Comparison of ENCODE assay signal across 8 cellular contexts in the genomic region with DNA sequence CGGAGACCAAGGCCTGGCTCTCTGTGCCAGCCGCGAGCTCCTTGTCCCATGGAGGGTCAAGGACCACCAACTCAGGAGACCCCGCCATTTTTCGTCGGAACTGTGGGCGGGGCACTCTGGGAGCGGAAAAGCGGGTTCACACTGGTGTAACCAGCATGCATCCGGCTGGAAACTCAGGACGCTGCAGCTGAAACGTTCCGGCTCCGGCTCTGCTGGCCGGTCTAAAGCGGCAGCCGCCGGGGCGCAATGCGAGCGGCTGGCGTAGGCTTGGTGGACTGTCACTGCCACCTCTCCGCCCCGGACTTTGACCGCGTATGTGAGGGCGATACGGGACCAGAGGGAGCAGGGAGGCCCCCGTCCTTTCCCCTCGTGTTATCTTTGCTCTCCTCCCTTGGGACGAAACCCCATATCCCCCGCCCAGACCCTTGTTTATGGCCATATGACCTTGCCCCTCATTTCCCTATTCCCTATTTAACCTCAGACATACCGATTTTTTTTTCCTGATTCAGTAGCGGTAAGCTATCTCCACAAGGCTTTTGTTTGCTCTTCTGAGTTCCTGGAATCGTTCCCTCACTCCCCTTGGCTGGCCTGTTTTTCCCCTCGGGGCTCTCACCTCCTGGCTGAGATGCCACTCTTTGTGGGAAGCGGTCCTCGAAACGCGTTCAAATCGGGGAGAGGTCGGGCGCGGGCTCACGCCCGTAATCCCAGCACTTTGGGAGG. TPM values are rescaled to one million over a fixed set of nuclear protein-coding genes. Genes with fewer than 3 reads are reported as not detected.
DNase-seq lines count a peak whose midpoint lies in the region; ATAC-seq and TF ChIP-seq lines count a peak whose summit lies in the region.

A gene with protein sequence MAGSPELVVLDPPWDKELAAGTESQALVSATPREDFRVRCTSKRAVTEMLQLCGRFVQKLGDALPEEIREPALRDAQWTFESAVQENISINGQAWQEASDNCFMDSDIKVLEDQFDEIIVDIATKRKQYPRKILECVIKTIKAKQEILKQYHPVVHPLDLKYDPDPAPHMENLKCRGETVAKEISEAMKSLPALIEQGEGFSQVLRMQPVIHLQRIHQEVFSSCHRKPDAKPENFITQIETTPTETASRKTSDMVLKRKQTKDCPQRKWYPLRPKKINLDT (minus strand): TSS at position 102 of the 720 bp plus-strand sequence. CDS start 14 bp downstream, at position 88.
A gene with protein sequence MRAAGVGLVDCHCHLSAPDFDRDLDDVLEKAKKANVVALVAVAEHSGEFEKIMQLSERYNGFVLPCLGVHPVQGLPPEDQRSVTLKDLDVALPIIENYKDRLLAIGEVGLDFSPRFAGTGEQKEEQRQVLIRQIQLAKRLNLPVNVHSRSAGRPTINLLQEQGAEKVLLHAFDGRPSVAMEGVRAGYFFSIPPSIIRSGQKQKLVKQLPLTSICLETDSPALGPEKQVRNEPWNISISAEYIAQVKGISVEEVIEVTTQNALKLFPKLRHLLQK (plus strand): TSS at position 219 of the 720 bp plus-strand sequence. CDS start 28 bp downstream, at position 247.

- H3K27ac Mint-ChIP-seq in activated T-helper 2 cell treated with anti-CD3 and anti-CD28 coated beads, Interferon-gamma antibody, Interleukin-2, Interleukin-4, amounts not matched to agents 10 μg/mL and 5 μg/mL and 100 μg/mL, durations not matched to agents 14 hours and 24 hours and 36 hours, result peak within 1 kb of the TSS; percentile 98
- peak within 1 kb of the TSS; percentile 88 to 95 for H3K27ac Mint-ChIP-seq in natural killer cell

- intact Hi-C loops in activated T-helper 2 cell treated with anti-CD3 and anti-CD28 coated beads, Interferon-gamma antibody, Interleukin-2, Interleukin-4, amounts not matched to agents 10 μg/mL and 5 μg/mL and 100 μg/mL, durations not matched to agents 14 hours and 24 hours and 36 hours (cut with micrococcal nuclease), result loop anchor here (1.0 to 5.0 kb wide), 3 partner anchors 65 to 223 kb away; a partner anchor contains a TSS
- intact Hi-C loops in natural killer cell (cut with micrococcal nuclease), result loop anchor here (5.0 kb wide), 1 partner anchor 65 kb away; a partner anchor contains a TSS

- peak; percentile 95 to 99 (median 95) for ATAC-seq in natural killer cell

- peaks cover 25% of the 10 kb centered on the region for H3K4me1 Mint-ChIP-seq in activated T-helper 2 cell treated with anti-CD3 and anti-CD28 coated beads, Interferon-gamma antibody, Interleukin-2, Interleukin-4, amounts not matched to agents 10 μg/mL and 5 μg/mL and 100 μg/mL, durations not matched to agents 14 hours and 24 hours and 36 hours (ENCODE audit: low read depth)
- H3K4me1 Mint-ChIP-seq in natural killer cell, result peaks cover 0 to 38% of the 10 kb centered on the region in 2 donors

- H3K4me3 ChIP-seq in LNCaP clone FGC (ENCODE audit: low read depth, low read length), result peak within 1 kb of the TSS; percentile 96

- peak; percentile 92 for DNase-seq in EL
- peak; percentile 77 for DNase-seq in H4 (ENCODE audit: low spot score)
- peak; percentile 81 for DNase-seq in LNCaP clone FGC (ENCODE audit: low read depth)
- DNase-seq in RPMI8226, result peak; percentile 97
- DNase-seq in activated T-helper 2 cell treated with anti-CD3 and anti-CD28 coated beads, Interferon-gamma antibody, Interleukin-2, Interleukin-4, amounts not matched to agents 10 μg/mL and 5 μg/mL and 100 μg/mL, durations not matched to agents 14 hours and 24 hours and 36 hours (ENCODE audit: low spot score), result peak; percentile 94
- peak; percentile 94 for DNase-seq in fibroblast of peridontal ligament (ENCODE audit: extremely low read depth)
- DNase-seq in natural killer cell, result peak; percentile 97
- DNase-seq in stimulated activated naive CD4-positive, alpha-beta T cell (lab: John Stamatoyannopoulos, UW), result peak; percentile 77 to 97 (median 89)

- no peaks in the 10 kb centered on the region for H3K27me3 Mint-ChIP-seq in activated T-helper 2 cell treated with anti-CD3 and anti-CD28 coated beads, Interferon-gamma antibody, Interleukin-2, Interleukin-4, amounts not matched to agents 10 μg/mL and 5 μg/mL and 100 μg/mL, durations not matched to agents 14 hours and 24 hours and 36 hours (ENCODE audit: low read depth)
- H3K27me3 Mint-ChIP-seq in natural killer cell (ENCODE audit: low read depth in 2 of 2), result no peaks in the 10 kb centered on the region

- peaks cover 7% of the 10 kb centered on the region for H3K9me3 Mint-ChIP-seq in activated T-helper 2 cell treated with anti-CD3 and anti-CD28 coated beads, Interferon-gamma antibody, Interleukin-2, Interleukin-4, amounts not matched to agents 10 μg/mL and 5 μg/mL and 100 μg/mL, durations not matched to agents 14 hours and 24 hours and 36 hours
- no peaks in the 10 kb centered on the region for H3K9me3 Mint-ChIP-seq in natural killer cell

- H3K36me3 Mint-ChIP-seq in activated T-helper 2 cell treated with anti-CD3 and anti-CD28 coated beads, Interferon-gamma antibody, Interleukin-2, Interleukin-4, amounts not matched to agents 10 μg/mL and 5 μg/mL and 100 μg/mL, durations not matched to agents 14 hours and 24 hours and 36 hours (ENCODE audit: low read depth), result peaks cover 30% of the 10 kb centered on the region
- H3K36me3 Mint-ChIP-seq in natural killer cell, result no peaks in the 10 kb centered on the region

- TF ChIP-seq CTCF in LNCaP clone FGC (IDR thresholded peaks at IDR 0.05; ENCODE audit: control insufficient read depth, extremely low read depth, insufficient read depth) (0 out of 2 replicates have a peak, but pooled peaks have one; percentile 2), natural killer cell (IDR thresholded peaks at IDR 0.05) (no peak)

- peak within 1 kb of the TSS; percentile 100 for H3K4me3 Mint-ChIP-seq in activated T-helper 2 cell treated with anti-CD3 and anti-CD28 coated beads, Interferon-gamma antibody, Interleukin-2, Interleukin-4, amounts not matched to agents 10 μg/mL and 5 μg/mL and 100 μg/mL, durations not matched to agents 14 hours and 24 hours and 36 hours (ENCODE audit: low read depth)
- peak within 1 kb of the TSS; percentile 97 for H3K4me3 Mint-ChIP-seq in natural killer cell

RNA-seq across cellular contexts. Expression of the first gene that starts in this region (rescaled TPM):
- 46.8 and 51.2 TPM in 2 replicates for total RNA-seq in H4 (2014; rRNA removed; shearing (Covaris generic))
- total RNA-seq in activated T-helper 2 cell treated with anti-CD3 and anti-CD28 coated beads, Interferon-gamma antibody, Interleukin-2, Interleukin-4, amounts not matched to agents 10 μg/mL and 5 μg/mL and 100 μg/mL, durations not matched to agents 14 hours and 24 hours and 36 hours, result 45.4 and 52.6 TPM in 2 replicates
- total RNA-seq in natural killer cell, result 10 to 100 TPM; 17.0 to 23.8 (median 23.4) TPM

RNA-seq across cellular contexts. Expression of the second gene that starts in this region (rescaled TPM):
- total RNA-seq in H4 (2014; rRNA removed; shearing (Covaris generic)), result 18.7 and 25.3 TPM in 2 replicates
- 16.7 and 18.7 TPM in 2 replicates for total RNA-seq in activated T-helper 2 cell treated with anti-CD3 and anti-CD28 coated beads, Interferon-gamma antibody, Interleukin-2, Interleukin-4, amounts not matched to agents 10 μg/mL and 5 μg/mL and 100 μg/mL, durations not matched to agents 14 hours and 24 hours and 36 hours
- 10 to 100 TPM; 11.6 to 14.6 (median 13.4) TPM for total RNA-seq in natural killer cell

Comparison
In these comparisons a context has a peak if more than half of its experiments do, and no peak if none do; other contexts are left out.
1. Peak in every context shown above with its lines: DNase-seq, ATAC-seq and H3K4me3 ChIP-seq.